ENCODE assay signal across 8 cellular contexts in genomic region chr15:55897560-55898336, GRCh38.
A peak's percentile ranks its signal among the peaks of the same experiment; 100 is the strongest.
DNase-seq lines count a peak whose midpoint lies in the region; ATAC-seq and TF ChIP-seq lines count a peak whose summit lies in the region.

No MANE protein-coding gene starts in this region.

- no peaks in the 10 kb centered on the region for H3K9me3 ChIP-seq in left lung
- H3K9me3 ChIP-seq in aorta (ENCODE audit: control insufficient read depth, low read length): no peaks in the 10 kb centered on the region

- WGBS in aorta, 2 donors: 24 to 30% methylated on average over 6 of the region's 6 CpGs

- no peaks in the 10 kb centered on the region for H3K36me3 ChIP-seq in left lung
- H3K36me3 ChIP-seq in aorta (ENCODE audit: control insufficient read depth in 1 of 2, insufficient read depth in 2 of 2, low read length in 1 of 2): no peaks in the 10 kb centered on the region

- H3K4me3 ChIP-seq in left lung (no peak overlapping the region), aorta (ENCODE audit: low read length in 2 of 2) (no peak overlapping the region)

- intact Hi-C loops in left lung (cut with DNase I): no loop called here
- intact Hi-C loops in aorta (cut with DNase I): no loop called here

- H3K27me3 ChIP-seq in left lung (no peaks in the 10 kb centered on the region), aorta (ENCODE audit: control insufficient read depth in 1 of 2, insufficient read depth in 2 of 2, low read length in 1 of 2) (no peaks in the 10 kb centered on the region)

- peak; percentile 67 for TF ChIP-seq CTCF in left lung (IDR thresholded peaks at IDR 0.05)

- ATAC-seq in GM18511 (IDR thresholded peaks at IDR 0.05; ENCODE audit: unreplicated experiment): peak; percentile 68
- ATAC-seq in left lung: peak; percentile 95
- peak; percentile 86 for ATAC-seq in aorta (ENCODE audit: low FRiP score)
- ATAC-seq in GM18519 (IDR thresholded peaks at IDR 0.05; ENCODE audit: low FRiP score, unreplicated experiment): no peak

- H3K4me1 ChIP-seq in left lung: peaks cover 0 to 12% of the 10 kb centered on the region in 2 donors
- H3K4me1 ChIP-seq in aorta (ENCODE audit: control insufficient read depth in 1 of 2, insufficient read depth in 2 of 2, low read length in 2 of 2): no peaks in the 10 kb centered on the region

- DNase-seq in AG20443 (ENCODE audit: low spot score) (peak; percentile 74), NCI-H524 (lab: John Stamatoyannopoulos, UW) (peak; percentile 18 to 66), cerebellar cortex (ENCODE audit: low spot score) (peak; percentile 58), left lung (no peak), aorta (peak; percentile 50 to 77)
- DNase-seq in activated T-cell treated with anti-CD3 and anti-CD28 coated beads, Interleukin-2, amount 50 U/mL, for 1 hour: no peak

- peak overlapping the region; percentile 30 to 77 for H3K27ac ChIP-seq in left lung
- no peak overlapping the region for H3K27ac ChIP-seq in aorta (ENCODE audit: low read depth in 1 of 2, low read length in 2 of 2)

Comparison
In these comparisons a context has a peak if more than half of its experiments do, and no peak if none do; other contexts are left out.
1. DNase-seq: peak in AG20443 (single experiment), NCI-H524 (2 of 2), cerebellar cortex (single experiment) and aorta (2 of 2); none in left lung (0 of 2) and activated T-cell treated with anti-CD3 and anti-CD28 coated beads, Interleukin-2, amount 50 U/mL, for 1 hour (single experiment).
2. H3K27ac ChIP-seq: peak in left lung (2 of 2); none in aorta (0 of 2).